22 cellular contexts compared by ENCODE assay signal in genomic region chr13:60520902-60521563, GRCh38.
"Had no signal": no experiment of that assay in that cellular context is flagged by ENCODE, and none has a peak within 500 bp of the region (broad histone marks: within the 10 kb centered on the region; RNA-seq: fewer than 3 reads in every experiment).

No MANE protein-coding gene starts in this region.

- H3K4me1 Mint-ChIP-seq: mesothelial cell of epicardium had no signal

- H3K36me3 ChIP-seq: left lung had no signal

- H2AFZ ChIP-seq: hepatocyte had no signal

- ATAC-seq: foreskin keratinocyte, gastroesophageal sphincter, heart left ventricle, left colon, left lung, left ventricle myocardium superior, lower lobe of right lung, mucosa of descending colon had no signal

- H3K4me3 ChIP-seq: coronary artery, dorsolateral prefrontal cortex, esophagus muscularis mucosa, gastroesophageal sphincter, heart left ventricle, hepatocyte, left lung, lower lobe of right lung, mucosa of descending colon had no signal

- DNase-seq: dermis blood vessel endothelial cell; dorsolateral prefrontal cortex; effector CD4-positive, alpha-beta T cell; effector memory CD4-positive, alpha-beta T cell; foreskin keratinocyte; heart left ventricle; hypothalamus; immature natural killer cell; islet precursor cell; kidney; kidney glomerular epithelial cell; left colon; left lung; left ventricle myocardium superior; lower lobe of right lung; mesenchymal stem cell; mucosa of descending colon had no signal

- H3K4me2 ChIP-seq: hepatocyte had no signal

- H3K27ac Mint-ChIP-seq: immature natural killer cell, mesothelial cell of epicardium had no signal

- H3K27ac ChIP-seq: coronary artery, dorsolateral prefrontal cortex, esophagus muscularis mucosa, foreskin keratinocyte, gastroesophageal sphincter, heart left ventricle, hepatocyte, left lung, lower lobe of right lung had no signal

- H3K9me3 ChIP-seq: esophagus muscularis mucosa, gastroesophageal sphincter, heart left ventricle, left lung, lower lobe of right lung, mucosa of descending colon had no signal

- H3K4me1 ChIP-seq: esophagus muscularis mucosa, foreskin keratinocyte, gastroesophageal sphincter, heart left ventricle, left lung, lower lobe of right lung had no signal

- H3K9me3 Mint-ChIP-seq: mesothelial cell of epicardium had no signal

- H3K27me3 ChIP-seq: dorsolateral prefrontal cortex, esophagus muscularis mucosa, foreskin keratinocyte, gastroesophageal sphincter, heart left ventricle, hepatocyte, left lung had no signal

- H3K4me3 Mint-ChIP-seq: immature natural killer cell, mesothelial cell of epicardium had no signal
